In the genomic region with DNA sequence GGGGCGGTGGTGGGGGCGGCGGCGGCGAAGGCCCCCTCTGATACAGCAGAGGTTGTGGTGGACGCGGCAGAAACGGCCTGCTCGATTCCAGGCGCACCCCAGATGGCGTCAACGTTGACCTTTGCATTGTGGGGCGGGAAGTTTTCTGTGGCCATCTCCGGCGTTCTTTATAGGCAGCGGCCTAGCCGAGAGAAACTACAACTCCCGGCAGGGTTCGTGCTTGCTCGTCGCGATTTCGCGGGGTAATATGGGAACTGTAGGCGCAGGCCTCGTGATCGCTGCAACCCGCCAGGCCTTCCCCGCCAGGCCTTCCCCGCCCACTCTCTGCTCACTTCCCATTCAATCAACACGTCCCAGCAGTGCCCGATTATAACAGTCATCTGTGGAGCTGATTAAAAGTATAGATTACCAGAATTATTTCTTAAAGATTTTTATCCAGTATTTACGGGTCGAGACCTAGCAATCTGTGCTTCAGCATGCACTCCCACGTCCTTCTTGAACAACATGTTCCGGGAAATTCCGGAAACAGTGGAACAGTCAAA, we compare ENCODE assay signal across 8 cellular contexts. TPM values are rescaled to one million over a fixed set of nuclear protein-coding genes. Genes with fewer than 3 reads are reported as not detected.
A peak's percentile ranks its signal among the peaks of the same experiment; 100 is the strongest.
DNase-seq lines count a peak whose midpoint lies in the region; ATAC-seq and TF ChIP-seq lines count a peak whose summit lies in the region.

TSS of gene BOD1 (minus strand) at position 74 of the 542 bp plus-strand sequence. CDS start 214 bp downstream, outside the sequence.

- H2AFZ ChIP-seq in trophoblast cell (ENCODE audit: insufficient read depth, low read length, poor library complexity): peak within 1 kb of the TSS; percentile 32

- TF ChIP-seq EP300 in tibial nerve (IDR thresholded peaks at IDR 0.05): peak; percentile 79 to 89

- H2BK5ac ChIP-seq in trophoblast cell (ENCODE audit: low read depth, low read length, poor library complexity): peak within 1 kb of the TSS; percentile 65

- no peaks in the 10 kb centered on the region for H3K9me3 ChIP-seq in adrenal gland (replicated peaks in 1 of 3)
- no peaks in the 10 kb centered on the region for H3K9me3 ChIP-seq in trophoblast cell (ENCODE audit: insufficient read depth, low read depth, low read length)
- H3K9me3 ChIP-seq in tibial nerve: no peaks in the 10 kb centered on the region

- peak within 1 kb of the TSS; percentile 73 for H3K18ac ChIP-seq in trophoblast cell (ENCODE audit: low read length)

- 4 to 6% (median 4%) methylated on average over 23 to 37 of the region's 37 CpGs for WGBS in adrenal gland, 4 donors
- no CpG with 5 or more reads among the region's 37 CpGs for WGBS in trophoblast cell (ENCODE audit: extremely low coverage, insufficient coverage, insufficient read length)
- WGBS in tibial nerve, 2 donors: 2 to 3% methylated on average over 27 to 29 of the region's 37 CpGs

- H2BK12ac ChIP-seq in trophoblast cell (ENCODE audit: low read length): no peak within 1 kb of the TSS

- DNase-seq in GM13976 (ENCODE audit: low spot score) (peak; percentile 94), NCI-H146 treated with DMSO at 0.1 percent for 48 hours (lab: John Stamatoyannopoulos, UW; ENCODE audit: unreplicated experiment) (peak; percentile 88), T-helper 1 cell (peak; percentile 85 to 96 (median 92)), adrenal gland (peak; percentile 96 to 99 (median 98)), cardiac septum (ENCODE audit: low spot score) (peak; percentile 99), trophoblast cell (peak; percentile 97 to 98), tibial nerve (ENCODE audit: low spot score in 2 of 2) (peak; percentile 92 to 96)

- no peak within 1 kb of the TSS for H3K23ac ChIP-seq in trophoblast cell (ENCODE audit: low read length)

- H3K36me3 ChIP-seq in adrenal gland (replicated peaks in 1 of 2) (peaks cover 0 to 15% of the 10 kb centered on the region in 2 donors), trophoblast cell (ENCODE audit: control insufficient read depth in 1 of 2, insufficient read depth in 2 of 2, low read length in 2 of 2) (peaks cover 4 to 12% of the 10 kb centered on the region in 2 experiments), tibial nerve (peaks cover 0 to 17% (median 0%) of the 10 kb centered on the region in 3 donors)

- H3K4ac ChIP-seq in trophoblast cell (ENCODE audit: low read depth, low read length): peak within 1 kb of the TSS; percentile 86

- H3K9ac ChIP-seq in trophoblast cell (ENCODE audit: low read length): peak within 1 kb of the TSS; percentile 90

- peak within 1 kb of the TSS; percentile 26 for H2BK120ac ChIP-seq in trophoblast cell (ENCODE audit: insufficient read depth, low read length, poor library complexity)

- no peak within 1 kb of the TSS for H2AK5ac ChIP-seq in trophoblast cell (ENCODE audit: low read length)

- H3K27me3 ChIP-seq in adrenal gland: no peaks in the 10 kb centered on the region
- no peaks in the 10 kb centered on the region for H3K27me3 ChIP-seq in trophoblast cell (ENCODE audit: insufficient read depth, low read length)
- H3K27me3 ChIP-seq in tibial nerve: no peaks in the 10 kb centered on the region

- peak within 1 kb of the TSS; percentile 36 to 93 (median 89) for H3K4me3 ChIP-seq in adrenal gland
- H3K4me3 ChIP-seq in trophoblast cell (ENCODE audit: low read depth, low read length): peak within 1 kb of the TSS; percentile 93
- peak within 1 kb of the TSS; percentile 67 to 98 (median 86) for H3K4me3 ChIP-seq in tibial nerve

- H3K14ac ChIP-seq in trophoblast cell (ENCODE audit: low read length): peak within 1 kb of the TSS; percentile 76

- H4K8ac ChIP-seq in trophoblast cell (ENCODE audit: low read depth, low read length): peak within 1 kb of the TSS; percentile 86

- peak within 1 kb of the TSS; percentile 87 for H4K12ac ChIP-seq in trophoblast cell (ENCODE audit: low read depth, low read length)

- peaks cover 9 to 48% of the 10 kb centered on the region in 2 donors for H3K4me1 ChIP-seq in adrenal gland (replicated peaks in 1 of 2)
- peaks cover 7 to 8% of the 10 kb centered on the region in 2 experiments for H3K4me1 ChIP-seq in trophoblast cell (ENCODE audit: control insufficient read depth in 1 of 2, insufficient read depth in 2 of 2, low read length in 2 of 2)
- H3K4me1 ChIP-seq in tibial nerve: peaks cover 3 to 50% (median 24%) of the 10 kb centered on the region in 4 donors

- intact Hi-C loops in adrenal gland (cut with DNase I) (loop anchor here in 1 of 2 donors (5.0 kb wide), 1 partner anchor 696 kb away; no protein-coding TSS in a partner anchor), cardiac septum (cut with DNase I) (loop anchor here (1.0 to 5.0 kb wide), 3 partner anchors 272 to 696 kb away; partner anchors contain the start of gene CPEB4)

- in situ Hi-C loops in GM13976 (cut with MboI; ENCODE audit: low sequenced_read_pairs, unreplicated experiment): loop anchor here (5.0 to 25.0 kb wide), 2 partner anchors 351 to 696 kb away; no protein-coding TSS in a partner anchor

- peak within 1 kb of the TSS; percentile 62 for H4K91ac ChIP-seq in trophoblast cell (ENCODE audit: low read depth, low read length)

- H3K4me2 ChIP-seq in trophoblast cell (ENCODE audit: low read length): peak within 1 kb of the TSS; percentile 80

- TF ChIP-seq POLR2A in adrenal gland (IDR thresholded peaks at IDR 0.05): peak in 1 of 2 donors; percentile 63
- peak in 1 of 2 donors; percentile 40 for TF ChIP-seq POLR2A in tibial nerve (IDR thresholded peaks at IDR 0.05)

- ATAC-seq in HG02884 (IDR thresholded peaks at IDR 0.05; ENCODE audit: unreplicated experiment): peak; percentile 92

- TF ChIP-seq CTCF in GM13976 (IDR thresholded peaks at IDR 0.05; ENCODE audit: borderline replicate concordance, control extremely low read depth, extremely low read depth, insufficient read depth, missing control alignments) (no peak), adrenal gland (IDR thresholded peaks at IDR 0.05) (no peak), tibial nerve (IDR thresholded peaks at IDR 0.05) (no peak)

- H3K27ac ChIP-seq in adrenal gland: peak within 1 kb of the TSS; percentile 84 to 96 (median 93)
- peak within 1 kb of the TSS; percentile 51 for H3K27ac ChIP-seq in trophoblast cell (ENCODE audit: low read depth, low read length)
- H3K27ac ChIP-seq in tibial nerve: peak within 1 kb of the TSS; percentile 93 to 96 (median 95)

- peaks cover 10% of the 10 kb centered on the region for H3K79me2 ChIP-seq in trophoblast cell (ENCODE audit: control insufficient read depth, insufficient read depth, low read length, poor library complexity)

- peaks cover 5% of the 10 kb centered on the region for H3K79me1 ChIP-seq in trophoblast cell (ENCODE audit: low read length)

RNA-seq across cellular contexts. Expression of gene BOD1, which starts in this region (rescaled TPM):
- total RNA-seq in adrenal gland (10 to 100 TPM; 41.4 to 65.3 (median 54.2) TPM), cardiac septum (44.9 TPM), tibial nerve (10 to 100 TPM; 37.3 to 55.1 (median 44.7) TPM)
- polyA plus RNA-seq in adrenal gland: 10 to 100 TPM; 30.0 to 98.6 (median 35.2) TPM
- 58.2 and 60.5 TPM in 2 replicates for polyA plus RNA-seq in trophoblast cell (2013)

Comparison
In these comparisons a context has a peak if more than half of its experiments do, and no peak if none do; other contexts are left out.
1. Peak in every context shown above with its lines: DNase-seq, ATAC-seq, H3K4me3 ChIP-seq and H3K27ac ChIP-seq.